10 cellular contexts compared by ENCODE assay signal in genomic region chr9:115213777-115214428, GRCh38.
DNase-seq lines count a peak whose midpoint lies in the region; TF ChIP-seq lines count a peak whose summit lies in the region.
"Had no signal": no experiment of that assay in that cellular context is flagged by ENCODE, and none has a peak within 500 bp of the region (broad histone marks: within the 10 kb centered on the region; RNA-seq: fewer than 3 reads in every experiment).

No MANE protein-coding gene starts in this region.

- H3K4me1 ChIP-seq in ascending aorta (no peaks in the 10 kb centered on the region), vagina (peaks cover 16% of the 10 kb centered on the region)

- no peaks in the 10 kb centered on the region for H3K27me3 Mint-ChIP-seq in nephron (ENCODE audit: low read depth)

- no peaks in the 10 kb centered on the region for H3K9me3 Mint-ChIP-seq in nephron

- peak; percentile 69 for DNase-seq in DMS53 treated with DMSO at 0.1 percent for 48 hours (lab: John Stamatoyannopoulos, UW; ENCODE audit: unreplicated experiment)
- DNase-seq in NCI-H2196 (lab: John Stamatoyannopoulos, UW; ENCODE audit: unreplicated experiment), result peak; percentile 51
- DNase-seq in epithelial cell of proximal tubule (ENCODE audit: low read depth), result peak; percentile 92
- no peak for DNase-seq in ascending aorta (ENCODE audit: low spot score in 2 of 2)
- no peak for DNase-seq in NCI-H82 (lab: John Stamatoyannopoulos, UW)
- DNase-seq in vagina (ENCODE audit: extremely low spot score in 2 of 2), result no peak
- DNase-seq in pons (ENCODE audit: low spot score), result no peak
- DNase-seq: stimulated activated CD4-positive, alpha-beta T cell treated with anti-CD3 and anti-CD28 coated beads, Interleukin-2, amount 100 ng/mL, for 24 hours had no signal

- H3K4me1 Mint-ChIP-seq in nephron, result peaks cover 54% of the 10 kb centered on the region

- intact Hi-C loops in ascending aorta (cut with DNase I), result no loop called here
- intact Hi-C loops in vagina (cut with DNase I), result loop anchor here (2.0 kb wide), 1 partner anchor 19 kb away; no protein-coding TSS in a partner anchor

- no peak overlapping the region for H3K4me3 Mint-ChIP-seq in nephron

- no peak overlapping the region for H3K4me3 ChIP-seq in epithelial cell of proximal tubule (ENCODE audit: low read depth, low read length)
- H3K4me3 ChIP-seq in ascending aorta, result no peak overlapping the region
- H3K4me3 ChIP-seq in vagina, result no peak overlapping the region

- H3K36me3 Mint-ChIP-seq in nephron (ENCODE audit: low read depth), result no peaks in the 10 kb centered on the region

- peak overlapping the region; percentile 11 to 64 (median 46) for H3K27ac Mint-ChIP-seq in nephron

- no peak for TF ChIP-seq POLR2A in vagina (IDR thresholded peaks at IDR 0.05)

- H3K27me3 ChIP-seq in ascending aorta (no peaks in the 10 kb centered on the region), vagina (no peaks in the 10 kb centered on the region)

- no peak overlapping the region for H3K27ac ChIP-seq in ascending aorta
- H3K27ac ChIP-seq in vagina, result no peak overlapping the region
- H3K27ac ChIP-seq: VCaP had no signal

- TF ChIP-seq CTCF in epithelial cell of proximal tubule (conservative IDR thresholded peaks at IDR 0.05; ENCODE audit: low read depth, low read length) (no peak), nephron (IDR thresholded peaks at IDR 0.05; ENCODE audit: unreplicated experiment in 3 of 3) (no peak), ascending aorta (IDR thresholded peaks at IDR 0.05) (no peak), vagina (IDR thresholded peaks at IDR 0.05) (peak in 1 of 3 experiments; percentile 3)

- H3K36me3 ChIP-seq in ascending aorta (no peaks in the 10 kb centered on the region), vagina (no peaks in the 10 kb centered on the region)

- H3K9me3 ChIP-seq in ascending aorta (no peaks in the 10 kb centered on the region), vagina (no peaks in the 10 kb centered on the region)

Comparison
In these comparisons a context has a peak if more than half of its experiments do, and no peak if none do; other contexts are left out.
1. DNase-seq: peak in DMS53 treated with DMSO at 0.1 percent for 48 hours (single experiment), NCI-H2196 (single experiment) and epithelial cell of proximal tubule (single experiment); none in ascending aorta (0 of 2), NCI-H82 (single experiment), vagina (0 of 2) and pons (single experiment).